ENCODE assay signal across 16 cellular contexts in the genomic region with DNA sequence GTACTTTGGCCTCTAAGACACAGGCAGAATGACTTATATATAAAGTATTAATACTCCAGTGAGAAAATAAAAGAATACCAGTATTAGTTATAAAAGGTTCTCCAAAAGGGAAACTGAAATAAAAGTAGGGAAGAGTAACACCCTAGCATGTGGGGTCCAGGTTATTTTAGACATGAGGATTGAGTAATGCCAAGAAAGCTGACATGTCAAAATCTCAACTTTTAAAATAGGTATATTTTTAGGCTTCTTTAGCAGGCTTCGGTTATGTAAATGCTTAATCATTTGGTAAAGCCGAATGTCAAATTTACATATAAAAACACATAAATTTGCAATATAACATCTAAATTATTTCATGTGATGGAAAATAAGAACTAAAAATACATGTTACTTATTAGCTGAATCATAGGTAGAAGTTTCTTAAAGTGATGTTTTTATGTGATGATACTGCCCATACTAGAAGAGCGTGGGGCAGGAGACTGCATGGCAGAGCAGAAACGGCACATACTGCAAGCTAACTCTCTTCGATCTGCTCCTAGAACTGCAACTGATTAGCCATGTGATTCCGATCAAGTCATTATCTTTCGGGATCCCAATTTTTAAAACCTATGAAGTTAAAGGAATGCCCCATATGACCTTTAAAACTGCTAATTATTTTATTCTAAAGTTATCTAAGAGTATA.
DNase-seq lines count a peak whose midpoint lies in the region; ATAC-seq and TF ChIP-seq lines count a peak whose summit lies in the region.
"Had no signal": no experiment of that assay in that cellular context is flagged by ENCODE, and none has a peak within 500 bp of the region (broad histone marks: within the 10 kb centered on the region; RNA-seq: fewer than 3 reads in every experiment).

No MANE protein-coding gene starts in this region.

- H3K9me3 Mint-ChIP-seq in osteocyte (ENCODE audit: unreplicated experiment) = peaks cover 4% of the 10 kb centered on the region
- peaks cover 0 to 2% of the 10 kb centered on the region in 2 donors for H3K9me3 Mint-ChIP-seq in natural killer cell
- no peaks in the 10 kb centered on the region for H3K9me3 Mint-ChIP-seq in endothelial cell (ENCODE audit: unreplicated experiment)
- H3K9me3 Mint-ChIP-seq: activated T-helper 2 cell treated with anti-CD3 and anti-CD28 coated beads, Interferon-gamma antibody, Interleukin-2, Interleukin-4, amounts not matched to agents 10 μg/mL and 5 μg/mL and 100 μg/mL, durations not matched to agents 14 hours and 24 hours and 36 hours; stimulated activated naive CD8-positive, alpha-beta T cell treated with anti-CD3 and anti-CD28 coated beads, Interleukin-15, Interleukin-2, amounts not matched to agents 100 ng/mL and 50 ng/mL, for 24 hours had no signal

- peak overlapping the region; percentile 58 for H3K27ac Mint-ChIP-seq in osteocyte (ENCODE audit: unreplicated experiment)
- no peak overlapping the region for H3K27ac Mint-ChIP-seq in natural killer cell
- no peak overlapping the region for H3K27ac Mint-ChIP-seq in endothelial cell (ENCODE audit: unreplicated experiment)
- H3K27ac Mint-ChIP-seq: activated CD8-positive, alpha-beta memory T cell treated with anti-CD3 and anti-CD28 coated beads, Interleukin-2, amount 10 ng/mL, durations not matched to agents 7 days and 5 days; activated T-helper 2 cell treated with anti-CD3 and anti-CD28 coated beads, Interferon-gamma antibody, Interleukin-2, Interleukin-4, amounts not matched to agents 10 μg/mL and 5 μg/mL and 100 μg/mL, durations not matched to agents 14 hours and 24 hours and 36 hours; stimulated activated naive CD8-positive, alpha-beta T cell treated with anti-CD3 and anti-CD28 coated beads, Interleukin-15, Interleukin-2, amounts not matched to agents 100 ng/mL and 50 ng/mL, for 24 hours had no signal

- H3K4me1 Mint-ChIP-seq in osteocyte (ENCODE audit: unreplicated experiment) (peaks cover 65% of the 10 kb centered on the region), natural killer cell (no peaks in the 10 kb centered on the region), endothelial cell (ENCODE audit: unreplicated experiment) (peaks cover 41% of the 10 kb centered on the region)
- H3K4me1 Mint-ChIP-seq: activated CD8-positive, alpha-beta memory T cell treated with anti-CD3 and anti-CD28 coated beads, Interleukin-2, amount 10 ng/mL, durations not matched to agents 7 days and 5 days had no signal

- intact Hi-C loops in heart right ventricle (cut with DNase I) = no loop called here
- intact Hi-C loops in left cardiac atrium (cut with DNase I) = no loop called here
- intact Hi-C loops in dorsolateral prefrontal cortex (cut with DNase I) = loop anchor here in 1 of 2 donors (10.0 kb wide), 1 partner anchor 183 kb away; the partner anchor contains the start of gene BEND6
- intact Hi-C loops in natural killer cell (cut with micrococcal nuclease) = no loop called here

- DNase-seq in heart right ventricle (no peak), left cardiac atrium (no peak), dorsolateral prefrontal cortex (no peak), osteocyte (ENCODE audit: extremely low spot score, unreplicated experiment) (no peak), SK-N-DZ (ENCODE audit: low spot score) (no peak), natural killer cell (no peak), GF-D8 (lab: John Stamatoyannopoulos, UW) (no peak), endothelial cell (ENCODE audit: low spot score) (no peak)
- DNase-seq: activated CD4-positive, alpha-beta T cell treated with anti-CD3 and anti-CD28 coated beads for 48 hours; activated CD8-positive, alpha-beta memory T cell treated with anti-CD3 and anti-CD28 coated beads, Interleukin-2, amount 10 ng/mL, durations not matched to agents 7 days and 5 days; Caco-2; cortex of kidney; NCI-H524 treated with DMSO at 0.1 percent for 48 hours had no signal

- H3K4me1 ChIP-seq in heart right ventricle = peaks cover 0 to 89% (median 64%) of the 10 kb centered on the region in 9 donors

- peak in 3 of 8 donors; percentile 16 to 50 (median 50) for ATAC-seq in heart right ventricle
- ATAC-seq in left cardiac atrium = no peak
- ATAC-seq in natural killer cell = no peak
- ATAC-seq: activated CD8-positive, alpha-beta memory T cell treated with anti-CD3 and anti-CD28 coated beads, Interleukin-2, amount 10 ng/mL, durations not matched to agents 7 days and 5 days had no signal

- H3K36me3 Mint-ChIP-seq in osteocyte (ENCODE audit: unreplicated experiment) (peaks cover 2% of the 10 kb centered on the region), natural killer cell (no peaks in the 10 kb centered on the region), endothelial cell (ENCODE audit: low read depth, unreplicated experiment) (no peaks in the 10 kb centered on the region)
- H3K36me3 Mint-ChIP-seq: activated CD8-positive, alpha-beta memory T cell treated with anti-CD3 and anti-CD28 coated beads, Interleukin-2, amount 10 ng/mL, durations not matched to agents 7 days and 5 days had no signal

- H3K36me3 ChIP-seq in heart right ventricle = no peaks in the 10 kb centered on the region
- H3K36me3 ChIP-seq: HAP-1 had no signal

- H3K27ac ChIP-seq in heart right ventricle = peak overlapping the region in 8 of 10 donors; percentile 28 to 75 (median 63)
- peak overlapping the region in 30 of 59 donors; percentile 2 to 70 (median 38) for H3K27ac ChIP-seq in dorsolateral prefrontal cortex

- H3K4me3 Mint-ChIP-seq in osteocyte (ENCODE audit: unreplicated experiment) = no peak overlapping the region
- no peak overlapping the region for H3K4me3 Mint-ChIP-seq in natural killer cell
- no peak overlapping the region for H3K4me3 Mint-ChIP-seq in endothelial cell (ENCODE audit: unreplicated experiment)
- H3K4me3 Mint-ChIP-seq: activated CD8-positive, alpha-beta memory T cell treated with anti-CD3 and anti-CD28 coated beads, Interleukin-2, amount 10 ng/mL, durations not matched to agents 7 days and 5 days; stimulated activated naive CD8-positive, alpha-beta T cell treated with anti-CD3 and anti-CD28 coated beads, Interleukin-15, Interleukin-2, amounts not matched to agents 100 ng/mL and 50 ng/mL, for 24 hours had no signal

- TF ChIP-seq CTCF in heart right ventricle (IDR thresholded peaks at IDR 0.05) (no peak), dorsolateral prefrontal cortex (IDR thresholded peaks at IDR 0.05 in 54 of 56, conservative IDR thresholded peaks at IDR 0.05 in 2 of 56; ENCODE audit: low read depth in 1 of 56, partially characterized antibody in 56 of 56) (no peak), osteocyte (IDR thresholded peaks at IDR 0.05) (no peak), natural killer cell (IDR thresholded peaks at IDR 0.05) (no peak), endothelial cell (IDR thresholded peaks at IDR 0.05; ENCODE audit: unreplicated experiment) (no peak)

- H3K27me3 ChIP-seq in heart right ventricle (no peaks in the 10 kb centered on the region), dorsolateral prefrontal cortex (no peaks in the 10 kb centered on the region)

- 68 to 76% methylated on average over 7 of the region's 7 CpGs for WGBS in heart right ventricle, 2 donors

- H3K9me3 ChIP-seq in heart right ventricle = no peaks in the 10 kb centered on the region
- H3K9me3 ChIP-seq: Caco-2, HAP-1 had no signal

- H3K27me3 Mint-ChIP-seq in osteocyte (ENCODE audit: unreplicated experiment) = no peaks in the 10 kb centered on the region
- H3K27me3 Mint-ChIP-seq in natural killer cell (ENCODE audit: low read depth in 2 of 2) = peaks cover 0 to 2% of the 10 kb centered on the region in 2 donors
- no peaks in the 10 kb centered on the region for H3K27me3 Mint-ChIP-seq in endothelial cell (ENCODE audit: unreplicated experiment)
- H3K27me3 Mint-ChIP-seq: activated CD8-positive, alpha-beta memory T cell treated with anti-CD3 and anti-CD28 coated beads, Interleukin-2, amount 10 ng/mL, durations not matched to agents 7 days and 5 days; stimulated activated naive CD8-positive, alpha-beta T cell treated with anti-CD3 and anti-CD28 coated beads, Interleukin-15, Interleukin-2, amounts not matched to agents 100 ng/mL and 50 ng/mL, for 24 hours had no signal

- no peak overlapping the region for H3K4me3 ChIP-seq in heart right ventricle
- no peak overlapping the region for H3K4me3 ChIP-seq in dorsolateral prefrontal cortex
- H3K4me3 ChIP-seq: HAP-1 had no signal
